1 cellular context compared by ENCODE assay signal in the genomic region with DNA sequence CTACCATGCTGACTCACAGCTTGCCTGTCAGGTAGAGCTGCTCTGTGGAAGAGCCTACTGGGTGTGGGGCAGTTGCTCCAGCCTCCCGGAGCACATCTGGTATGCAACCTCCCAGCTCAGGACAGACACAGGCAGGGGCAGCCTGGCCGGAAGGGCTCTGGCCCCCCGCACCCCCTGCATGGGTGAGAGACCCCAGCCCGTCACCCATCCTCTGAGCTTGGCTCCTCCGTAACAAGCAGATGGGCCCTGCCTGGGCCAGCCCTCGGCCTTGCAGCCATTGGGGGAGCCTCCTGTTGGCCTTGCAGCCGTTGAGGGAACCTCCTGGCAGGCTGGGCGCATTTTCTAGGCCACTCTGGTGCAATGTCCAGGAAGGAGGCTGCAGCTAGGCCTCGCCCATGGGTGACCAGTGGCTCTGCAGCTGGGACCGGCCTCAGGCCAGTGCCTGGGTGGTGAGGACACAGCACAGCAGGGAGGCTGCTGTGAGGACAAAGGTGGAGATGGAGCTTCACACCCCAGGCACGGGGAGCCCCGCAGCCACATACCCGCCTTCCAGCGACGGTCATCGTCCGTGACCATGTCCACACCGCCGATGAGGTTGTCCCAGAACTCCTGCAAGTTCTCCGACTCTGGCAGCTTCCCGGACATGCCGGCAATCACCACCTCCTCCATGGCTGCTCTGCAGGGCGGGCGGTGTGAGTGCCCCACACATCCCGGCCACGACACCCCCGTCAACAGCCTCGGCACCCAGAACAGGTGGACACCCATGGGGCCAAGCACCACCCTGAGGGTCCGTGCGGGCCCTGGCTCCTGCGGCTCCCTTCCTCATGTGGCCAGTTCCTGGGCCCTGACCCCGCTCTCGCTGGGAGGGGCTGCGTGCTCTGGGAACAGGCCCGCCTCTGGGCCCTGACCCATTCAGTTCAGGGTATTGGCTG.
TF ChIP-seq lines count a peak whose summit lies in the region.

No MANE protein-coding gene starts in this region.

TF ChIP-seq in H1, 55 proteins besides CTCF, POLR2A, EP300 and RAD21:
- TF ChIP-seq SAP30 (IDR thresholded peaks at IDR 0.05; ENCODE audit: insufficient read depth, insufficient replicate concordance, low read length): no peak
- no peak for TF ChIP-seq RBBP5 (IDR thresholded peaks at IDR 0.05; ENCODE audit: borderline replicate concordance, low read depth, low read length)
- TF ChIP-seq TAF7 (optimal IDR thresholded peaks at IDR 0.05; ENCODE audit: borderline replicate concordance, low read depth, low read length): no peak
- TF ChIP-seq POLR2AphosphoS5 (IDR thresholded peaks at IDR 0.05; ENCODE audit: low read depth, low read length): peak; percentile 27; the same call in 1 of the 2 replicates
